Comparison of ENCODE assay signal across 10 cellular contexts in the genomic region with DNA sequence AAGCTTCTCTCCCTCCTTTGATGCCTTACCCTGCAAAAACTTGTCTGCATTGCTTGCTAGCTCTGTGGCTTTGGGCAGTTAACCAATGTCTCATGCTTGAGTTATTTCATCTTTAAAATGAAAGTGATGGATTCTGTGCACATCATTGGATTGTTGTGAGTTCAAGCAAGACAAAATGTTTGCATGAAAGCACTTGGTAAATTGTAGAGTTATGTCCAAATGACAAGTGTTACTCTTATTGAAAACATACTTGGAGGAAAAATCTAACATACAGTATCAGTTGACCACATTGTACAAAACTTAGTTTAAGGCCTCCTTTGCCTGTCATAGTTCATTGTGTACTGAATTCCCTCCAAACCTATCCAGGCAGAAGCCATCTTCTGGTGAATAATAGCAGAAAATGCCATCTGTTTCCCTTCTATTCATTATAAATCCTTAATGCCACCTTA. TPM values are rescaled to one million over a fixed set of nuclear protein-coding genes. Genes with fewer than 3 reads are reported as not detected.
DNase-seq lines count a peak whose midpoint lies in the region; ATAC-seq and TF ChIP-seq lines count a peak whose summit lies in the region.
"Had no signal": no experiment of that assay in that cellular context is flagged by ENCODE, and none has a peak within 500 bp of the region (broad histone marks: within the 10 kb centered on the region; RNA-seq: fewer than 3 reads in every experiment).

No MANE protein-coding gene starts in this region.

- no peaks in the 10 kb centered on the region for H3K9me3 Mint-ChIP-seq in brain

- H3K4me3 Mint-ChIP-seq in brain: no peak overlapping the region

- peak overlapping the region in 4 of 5 experiments; percentile 31 to 66 (median 54) for H3K27ac Mint-ChIP-seq in brain

- H3K36me3 ChIP-seq in osteoblast (ENCODE audit: insufficient read depth, low read length) (peaks cover 17% of the 10 kb centered on the region), suprapubic skin (peaks cover 10% of the 10 kb centered on the region)

- TF ChIP-seq CTCF in brain (conservative IDR thresholded peaks at IDR 0.05) (no peak), osteoblast (IDR thresholded peaks at IDR 0.05; ENCODE audit: extremely low read depth, low read depth, low read length) (no peak), suprapubic skin (IDR thresholded peaks at IDR 0.05) (no peak)

- H4K20me1 ChIP-seq in osteoblast (ENCODE audit: insufficient read depth, low read length): peaks cover 28% of the 10 kb centered on the region

- TF ChIP-seq POLR2A in suprapubic skin (IDR thresholded peaks at IDR 0.05): no peak

- peaks cover 26% of the 10 kb centered on the region for H3K4me1 Mint-ChIP-seq in brain

- peak; percentile 50 for DNase-seq in GM03348 (ENCODE audit: low spot score)
- DNase-seq in M059J (ENCODE audit: low read depth): peak; percentile 83
- DNase-seq in osteoblast (ENCODE audit: insufficient read length, low spot score, missing footprints): peak; percentile 65
- DNase-seq in COLO829 (ENCODE audit: low spot score): no peak
- no peak for DNase-seq in suprapubic skin (ENCODE audit: low spot score in 2 of 2)
- DNase-seq: NCI-H187, right cardiac atrium, testis had no signal

- ATAC-seq in HG02852 (IDR thresholded peaks at IDR 0.05; ENCODE audit: unreplicated experiment): no peak
- ATAC-seq: right cardiac atrium had no signal

- peaks cover 19% of the 10 kb centered on the region for H3K79me2 ChIP-seq in osteoblast (ENCODE audit: insufficient read depth, low read length)

- no peak overlapping the region for H3K27ac ChIP-seq in osteoblast (ENCODE audit: low read depth, low read length)
- H3K27ac ChIP-seq in suprapubic skin: no peak overlapping the region
- H3K27ac ChIP-seq: testis had no signal

- no peaks in the 10 kb centered on the region for H3K9me3 ChIP-seq in osteoblast (ENCODE audit: low read depth, low read length)
- H3K9me3 ChIP-seq in suprapubic skin: no peaks in the 10 kb centered on the region
- H3K9me3 ChIP-seq: testis had no signal

- H3K4me2 ChIP-seq in osteoblast (ENCODE audit: insufficient read depth, low read length): peak overlapping the region; percentile 31

- H3K4me3 ChIP-seq in osteoblast (ENCODE audit: insufficient read depth, low read length): no peak overlapping the region
- no peak overlapping the region for H3K4me3 ChIP-seq in suprapubic skin
- H3K4me3 ChIP-seq: testis had no signal

- H3K27me3 ChIP-seq in osteoblast (ENCODE audit: insufficient read depth, low read length) (no peaks in the 10 kb centered on the region), suprapubic skin (no peaks in the 10 kb centered on the region)
- H3K27me3 ChIP-seq: testis had no signal

- peaks cover 61% of the 10 kb centered on the region for H3K36me3 Mint-ChIP-seq in brain

- no peaks in the 10 kb centered on the region for H3K27me3 Mint-ChIP-seq in brain

- TF ChIP-seq EP300 in suprapubic skin (IDR thresholded peaks at IDR 0.05): no peak

- H2AFZ ChIP-seq in osteoblast (ENCODE audit: low read length): no peak overlapping the region

- H3K4me1 ChIP-seq in osteoblast (ENCODE audit: insufficient read depth, low read length) (peaks cover 13% of the 10 kb centered on the region), suprapubic skin (no peaks in the 10 kb centered on the region)

RNA-seq across cellular contexts. Expression of a gene that starts 30.0 kb away (rescaled TPM):
- 28.9 and 48.1 TPM in 2 replicates for total RNA-seq in M059J (2014; rRNA removed; shearing (Covaris generic))
- polyA plus RNA-seq in brain (ENCODE audit: insufficient read depth, low read depth, low replicate concordance): 7.0 TPM
- total RNA-seq in osteoblast (114 and 122 TPM in 2 replicates), suprapubic skin (10 to 100 TPM; 11.3 to 19.8 (median 14.7) TPM)

Comparison
In these comparisons a context has a peak if more than half of its experiments do, and no peak if none do; other contexts are left out.
1. DNase-seq: peak in GM03348 (single experiment), M059J (single experiment) and osteoblast (single experiment); none in COLO829 (single experiment) and suprapubic skin (0 of 2).